Comparison of ENCODE assay signal across 23 cellular contexts in the genomic region with DNA sequence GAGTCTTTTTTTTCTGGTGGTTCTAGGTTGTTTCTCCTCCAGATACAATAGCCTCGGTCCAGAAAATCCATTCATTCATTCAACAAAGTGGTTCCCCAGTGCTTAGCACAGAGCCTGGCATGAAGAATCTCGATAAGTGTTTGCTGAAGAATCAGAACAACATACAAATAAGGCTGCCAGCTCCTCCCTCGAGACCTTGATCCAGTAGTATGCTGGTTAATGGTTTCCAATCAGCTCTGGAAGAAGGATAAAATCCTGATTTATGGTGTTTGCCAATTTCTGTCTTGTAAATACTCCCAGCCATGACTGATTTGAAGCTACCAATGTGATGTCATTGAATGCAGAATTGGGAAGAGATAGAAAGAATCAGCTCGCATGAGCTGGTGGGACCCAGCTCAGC. TPM values are rescaled to one million over a fixed set of nuclear protein-coding genes. Genes with fewer than 3 reads are reported as not detected.
DNase-seq lines count a peak whose midpoint lies in the region; ATAC-seq and TF ChIP-seq lines count a peak whose summit lies in the region.
"Had no signal": no experiment of that assay in that cellular context is flagged by ENCODE, and none has a peak within 500 bp of the region (broad histone marks: within the 10 kb centered on the region; RNA-seq: fewer than 3 reads in every experiment).

No MANE protein-coding gene starts in this region.

- H3K9me3 ChIP-seq in HEK293 (ENCODE audit: control insufficient read depth, insufficient read depth, low read depth, low read length) (no peaks in the 10 kb centered on the region), mucosa of descending colon (no peaks in the 10 kb centered on the region)
- H3K9me3 ChIP-seq: A549; BE2C; BLaER1 treated with 17β-estradiol and CSF1 and Interleukin-3, amounts not matched to agents 10 nM and 100 nM; HAP-1 had no signal

- H3K27me3 ChIP-seq in H7 (ENCODE audit: control insufficient read depth, insufficient read depth, low read length) = peaks cover 22% of the 10 kb centered on the region
- H3K27me3 ChIP-seq: BE2C had no signal

- TF ChIP-seq CTCF in HEK293 (tag by site-specific recombination; IDR thresholded peaks at IDR 0.05) = no peak
- TF ChIP-seq CTCF in mucosa of descending colon (IDR thresholded peaks at IDR 0.05) = no peak

- H3K4me3 ChIP-seq in H7 (ENCODE audit: insufficient read depth, low read depth, low read length) (no peak overlapping the region), HEK293 (ENCODE audit: low read depth, low read length) (no peak overlapping the region), mucosa of descending colon (no peak overlapping the region)
- H3K4me3 ChIP-seq: A549; BLaER1 treated with 17β-estradiol and CSF1 and Interleukin-3, amounts not matched to agents 10 nM and 100 nM; GM23248; HAP-1 had no signal

- H3K4me1 ChIP-seq in HEK293 (ENCODE audit: control insufficient read depth, insufficient read depth, low read length) (peaks cover 10% of the 10 kb centered on the region; the same call in 1 of the 2 replicates), mucosa of descending colon (ENCODE audit: low read depth) (peaks cover 7% of the 10 kb centered on the region)

- POLR2A ChIA-PET in HEK293 (lab: Yijun Ruan, JAX) = interaction anchor here (1.0 kb wide), 1 partner anchor 61 kb away, joined by 3 read pairs; a partner anchor contains a TSS

- intact Hi-C loops in mucosa of descending colon (cut with DNase I, micrococcal nuclease) = no loop called here

- DNase-seq in H7 (peak; percentile 2), epidermal melanocyte (ENCODE audit: insufficient read length, low spot score) (peak; percentile 7), mucosa of descending colon (no peak), inferior parietal cortex (ENCODE audit: extremely low spot score) (no peak), CD1c-positive myeloid dendritic cell (ENCODE audit: extremely low spot score) (no peak)
- DNase-seq: ACHN; AML-193; BE2C; Calu3; CD4-positive, alpha-beta memory T cell; COR-L47; DMS53; DMS79 treated with DMSO at 0.1 percent for 48 hours; GF-D8; GM23248 had no signal

- ATAC-seq in mucosa of descending colon (peak; percentile 34), GM19328 (IDR thresholded peaks at IDR 0.05; ENCODE audit: unreplicated experiment) (no peak)
- ATAC-seq: A549 had no signal

- CTCF ChIA-PET in HEK293 (lab: Yijun Ruan, JAX) = interaction anchor here (0.6 to 4.9 kb wide), 4 partner anchors 9 to 25 kb away, joined by 4 to 23 read pairs (median 14); no protein-coding TSS in a partner anchor

- H3K36me3 ChIP-seq in H7 (replicated peaks; ENCODE audit: control insufficient read depth, insufficient read depth, low read length) (no peaks in the 10 kb centered on the region), HEK293 (ENCODE audit: control insufficient read depth in 2 of 2, insufficient read depth in 1 of 2, low read length in 2 of 2) (no peaks in the 10 kb centered on the region), mucosa of descending colon (ENCODE audit: low read depth) (no peaks in the 10 kb centered on the region)
- H3K36me3 ChIP-seq: BE2C; BLaER1 treated with 17β-estradiol and CSF1 and Interleukin-3, amounts not matched to agents 10 nM and 100 nM; HAP-1 had no signal

- H3K27ac ChIP-seq in HEK293 (ENCODE audit: extremely low read depth, low read depth, low read length) = no peak overlapping the region
- H3K27ac ChIP-seq: A549; BLaER1 treated with 17β-estradiol and CSF1 and Interleukin-3, amounts not matched to agents 10 nM and 100 nM; GM23248 had no signal

TF ChIP-seq in HEK293, 187 proteins besides CTCF, POLR2A, EP300 and RAD21:
- TF ChIP-seq ZNF624 (tag by site-specific recombination; IDR thresholded peaks at IDR 0.05) (no peak), ZFP69B (tag by site-specific recombination; IDR thresholded peaks at IDR 0.05) (0 out of 2 replicates have a peak, but pooled peaks have one; percentile 35)

RNA-seq across cellular contexts. Expression of a gene that starts 3.3 kb away (rescaled TPM):
- total RNA-seq in H7 (2014; rRNA removed; shearing (Covaris generic)) = 0.97 and 2.4 TPM in 2 replicates
- total RNA-seq in mucosa of descending colon = 1 to 10 TPM; 1.2 to 5.9 (median 3.4) TPM
- total RNA-seq: Calu3; CD4-positive, alpha-beta memory T cell; G401; GM23248 had no signal

RNA-seq across cellular contexts. Expression of a gene that starts 23.4 kb away (rescaled TPM):
- not detected in 2 replicates for total RNA-seq in H7 (2014; rRNA removed; shearing (Covaris generic))
- total RNA-seq in mucosa of descending colon = 10 to 100 TPM in 2 of 3 donors, 1 to 10 TPM in 1; 3.3 to 21.7 (median 12.2) TPM
- total RNA-seq: Calu3, Daoy, G401, GM23248, H1 had no signal

RNA-seq across cellular contexts. Expression of a gene that starts 31.8 kb away (rescaled TPM):
- 90.8 and 107 TPM in 2 replicates for total RNA-seq in H7 (2014; rRNA removed; shearing (Covaris generic))
- 10 to 100 TPM; 14.5 to 69.6 (median 26.5) TPM for total RNA-seq in mucosa of descending colon

RNA-seq across cellular contexts. Expression of a gene that starts 45.5 kb away (rescaled TPM):
- total RNA-seq in H7 (2014; rRNA removed; shearing (Covaris generic)) = 0.11 and 0.94 TPM in 2 replicates
- total RNA-seq in mucosa of descending colon = under 1 TPM in 1 of 3 donors, not detected in 2; 0.19 TPM
- total RNA-seq: CD4-positive, alpha-beta memory T cell; Daoy; GM23248 had no signal

RNA-seq across cellular contexts. Expression of a gene that starts 50.8 kb away (rescaled TPM):
- 57.7 and 74.5 TPM in 2 replicates for total RNA-seq in H7 (2014; rRNA removed; shearing (Covaris generic))
- total RNA-seq in mucosa of descending colon = 100 to 1,000 TPM in 1 of 3 donors, 10 to 100 TPM in 2; 71.7 to 114 (median 75.0) TPM

Comparison
In these comparisons a context has a peak if more than half of its experiments do, and no peak if none do; other contexts are left out.
1. DNase-seq: peak in H7 (single experiment) and epidermal melanocyte (single experiment); none in mucosa of descending colon (0 of 3), inferior parietal cortex (single experiment) and CD1c-positive myeloid dendritic cell (single experiment).